Comparison of ENCODE assay signal across 13 cellular contexts in genomic region chr9:137252555-137253506, GRCh38. TPM values are rescaled to one million over a fixed set of nuclear protein-coding genes. Genes with fewer than 3 reads are reported as not detected.
A peak's percentile ranks its signal among the peaks of the same experiment; 100 is the strongest.
DNase-seq lines count a peak whose midpoint lies in the region; ATAC-seq and TF ChIP-seq lines count a peak whose summit lies in the region.
"Had no signal": no experiment of that assay in that cellular context is flagged by ENCODE, and none has a peak within 500 bp of the region (broad histone marks: within the 10 kb centered on the region; RNA-seq: fewer than 3 reads in every experiment).

No MANE protein-coding gene starts in this region.

- POLR2A ChIA-PET in Caco-2 (lab: Charles Lee), result interaction anchor here (0.5 to 4.4 kb wide), 2 partner anchors 12 kb away, joined by 5 to 39 read pairs; partner anchors contain the start of gene TUBB4B

- H3K9me3 Mint-ChIP-seq in Caco-2 (ENCODE audit: unreplicated experiment), result no peaks in the 10 kb centered on the region
- no peaks in the 10 kb centered on the region for H3K9me3 Mint-ChIP-seq in IgD-negative memory B cell
- H3K9me3 Mint-ChIP-seq: activated naive CD4-positive, alpha-beta T cell treated with anti-CD3 and anti-CD28 coated beads, Interleukin-2, amount 10 ng/mL, durations not matched to agents 7 days and 5 days; CD8-positive, alpha-beta T cell had no signal

- peaks cover 23% of the 10 kb centered on the region for H3K4me1 ChIP-seq in Caco-2

- H3K36me3 ChIP-seq in Caco-2 (ENCODE audit: control insufficient read depth, insufficient read depth, low read length), result peaks cover 2% of the 10 kb centered on the region; the same call in 1 of the 2 replicates

- H3K9me3 ChIP-seq in Caco-2, result no peaks in the 10 kb centered on the region
- H3K9me3 ChIP-seq: suprapubic skin had no signal

- no TSS peak for BruUV-seq in Caco-2 (replicated peaks; lab: Mats Ljungman, UMichigan)

- TF ChIP-seq CTCF in Caco-2 (IDR thresholded peaks at IDR 0.05; ENCODE audit: insufficient read depth in 1 of 2, low read depth in 1 of 2, low read length in 1 of 2, severe bottlenecking in 1 of 2, unreplicated experiment in 1 of 2), result no peak
- no peak for TF ChIP-seq CTCF in epithelial cell of esophagus (IDR thresholded peaks at IDR 0.05; ENCODE audit: insufficient read depth, low read depth, low read length, missing control alignments)

- peaks cover 34% of the 10 kb centered on the region for H3K36me3 Mint-ChIP-seq in Caco-2 (ENCODE audit: insufficient read depth, unreplicated experiment)
- H3K36me3 Mint-ChIP-seq in IgD-negative memory B cell, result peaks cover 1% of the 10 kb centered on the region

- H3K4me3 Mint-ChIP-seq in Caco-2 (ENCODE audit: unreplicated experiment) (no peak overlapping the region), IgD-negative memory B cell (peak overlapping the region in 3 of 4 donors; percentile 65 to 97 (median 79))
- H3K4me3 Mint-ChIP-seq: activated naive CD4-positive, alpha-beta T cell treated with anti-CD3 and anti-CD28 coated beads, Interleukin-2, amount 10 ng/mL, durations not matched to agents 7 days and 5 days had no signal

- H3K27me3 ChIP-seq in Caco-2 (replicated peaks; ENCODE audit: control insufficient read depth, insufficient read depth, low read length), result no peaks in the 10 kb centered on the region
- H3K27me3 ChIP-seq: suprapubic skin had no signal

- H3K4me3 ChIP-seq in Caco-2 (ENCODE audit: low read depth, low read length) (no peak overlapping the region; the same call in 1 of the 2 replicates), epithelial cell of esophagus (ENCODE audit: low read length) (no peak overlapping the region)
- H3K4me3 ChIP-seq: skin epidermis, suprapubic skin had no signal

- CTCF ChIA-PET in Caco-2 (lab: Charles Lee), result interaction anchor here (0.6 to 3.3 kb wide), 4 partner anchors 16 to 577 kb away, joined by 3 to 24 read pairs (median 6); no protein-coding TSS in a partner anchor

- no peak for ATAC-seq in Right ventricle myocardium inferior
- ATAC-seq: CD8-positive, alpha-beta T cell had no signal

- H3K27me3 Mint-ChIP-seq in Caco-2 (ENCODE audit: insufficient read depth, unreplicated experiment) (no peaks in the 10 kb centered on the region), IgD-negative memory B cell (no peaks in the 10 kb centered on the region)

- intact Hi-C loops in Caco-2 (cut with micrococcal nuclease; ENCODE audit: unreplicated experiment) (no loop called here), Right ventricle myocardium inferior (cut with DNase I) (no loop called here)

- DNase-seq in Caco-2, result peak; percentile 57 to 67
- peak; percentile 34 for DNase-seq in epithelial cell of esophagus (ENCODE audit: low read depth)
- DNase-seq in NCI-H1694 treated with DMSO at 0.1 percent for 48 hours (lab: John Stamatoyannopoulos, UW), result no peak
- DNase-seq in Right ventricle myocardium inferior (ENCODE audit: missing footprints), result no peak
- DNase-seq in dedifferentiated amniotic fluid mesenchymal stem cell (ENCODE audit: extremely low spot score), result no peak
- DNase-seq: activated naive CD4-positive, alpha-beta T cell treated with anti-CD3 and anti-CD28 coated beads, Interleukin-2, amount 10 ng/mL, durations not matched to agents 7 days and 5 days; CD8-positive, alpha-beta T cell; erythroblast had no signal

- H3K4me1 Mint-ChIP-seq in Caco-2 (ENCODE audit: low read depth, unreplicated experiment), result peaks cover 7% of the 10 kb centered on the region
- H3K4me1 Mint-ChIP-seq in IgD-negative memory B cell, result peaks cover 0 to 16% (median 5%) of the 10 kb centered on the region in 3 donors

- peak overlapping the region; percentile 92 for H3K27ac Mint-ChIP-seq in Caco-2 (ENCODE audit: unreplicated experiment)
- peak overlapping the region in 1 of 3 donors; percentile 88 for H3K27ac Mint-ChIP-seq in IgD-negative memory B cell
- H3K27ac Mint-ChIP-seq: activated naive CD4-positive, alpha-beta T cell treated with anti-CD3 and anti-CD28 coated beads, Interleukin-2, amount 10 ng/mL, durations not matched to agents 7 days and 5 days; CD8-positive, alpha-beta T cell had no signal

RNA-seq across cellular contexts. Expression of gene STPG3, which starts 1.7 kb away (rescaled TPM):
- not detected in 2 replicates for total RNA-seq in Caco-2 (2022)
- not detected for polyA plus RNA-seq in IgD-negative memory B cell
- total RNA-seq in Right ventricle myocardium inferior, result 1.4 TPM
- total RNA-seq: lower leg skin, M059J had no signal

RNA-seq across cellular contexts. Expression of gene NELFB, which starts 2.3 kb away (rescaled TPM):
- total RNA-seq in Caco-2 (2022) (79.1 and 79.8 TPM in 2 replicates), Right ventricle myocardium inferior (37.9 TPM)
- 34.2 TPM for polyA plus RNA-seq in IgD-negative memory B cell

RNA-seq across cellular contexts. Expression of gene TUBB4B, which starts 11.7 kb away (rescaled TPM):
- 481 and 487 TPM in 2 replicates for total RNA-seq in Caco-2 (2022)
- polyA plus RNA-seq in IgD-negative memory B cell, result 88.4 TPM
- 620 TPM for total RNA-seq in Right ventricle myocardium inferior

RNA-seq across cellular contexts. Expression of gene SLC34A3, which starts 22.1 kb away (rescaled TPM):
- total RNA-seq in Caco-2 (2022) (0.19 TPM in 1 of 2 replicates, not detected in the other), Right ventricle myocardium inferior (not detected)
- not detected for polyA plus RNA-seq in IgD-negative memory B cell
- total RNA-seq: CD8-positive, alpha-beta T cell had no signal

RNA-seq across cellular contexts. Expression of gene TOR4A, which starts 24.7 kb away (rescaled TPM):
- 1.8 and 1.9 TPM in 2 replicates for total RNA-seq in Caco-2 (2022)
- polyA plus RNA-seq in IgD-negative memory B cell, result 8.9 TPM
- 16.5 TPM for total RNA-seq in Right ventricle myocardium inferior

Comparison
In these comparisons a context has a peak if more than half of its experiments do, and no peak if none do; other contexts are left out.
1. DNase-seq: peak in Caco-2 (2 of 2) and epithelial cell of esophagus (single experiment); none in NCI-H1694 treated with DMSO at 0.1 percent for 48 hours (single experiment), Right ventricle myocardium inferior (single experiment) and dedifferentiated amniotic fluid mesenchymal stem cell (single experiment).